In the genomic region with DNA sequence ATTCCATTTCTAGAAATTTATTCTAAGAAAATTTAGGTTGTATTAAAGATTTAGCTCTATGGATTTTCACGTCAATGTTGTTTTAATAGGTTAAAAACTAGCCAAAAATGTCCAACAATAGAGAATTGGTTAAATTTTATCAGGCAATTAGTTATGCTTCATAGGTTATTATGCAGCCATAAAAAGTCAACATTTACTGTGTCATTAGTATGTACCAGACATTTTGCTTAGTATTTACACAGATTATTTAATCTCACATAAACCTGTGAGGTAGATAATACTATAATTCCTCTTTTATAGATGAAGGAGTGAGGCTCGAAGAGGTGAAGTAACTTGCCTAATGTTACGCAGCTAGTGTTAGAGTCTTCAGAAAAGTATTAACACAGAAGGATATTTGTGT, we compare ENCODE assay signal across 10 cellular contexts. TPM values are rescaled to one million over a fixed set of nuclear protein-coding genes. Genes with fewer than 3 reads are reported as not detected.
DNase-seq lines count a peak whose midpoint lies in the region; ATAC-seq, FAIRE-seq and TF ChIP-seq lines count a peak whose summit lies in the region.
"Had no signal": no experiment of that assay in that cellular context is flagged by ENCODE, and none has a peak within 500 bp of the region (broad histone marks: within the 10 kb centered on the region; RNA-seq: fewer than 3 reads in every experiment).

No MANE protein-coding gene starts in this region.

- TF ChIP-seq POLR2A in heart left ventricle (IDR thresholded peaks at IDR 0.05) (no peak), HepG2 (IDR thresholded peaks at IDR 0.05; ENCODE audit: insufficient read depth in 1 of 2, low read depth in 2 of 2, low read length in 2 of 2) (no peak)

- H3K4me3 Mint-ChIP-seq in activated naive CD8-positive, alpha-beta T cell = peak overlapping the region; percentile 98

- no peak for TF ChIP-seq EP300 in HepG2 (IDR thresholded peaks at IDR 0.05; ENCODE audit: low read depth in 2 of 2, low read length in 2 of 2)
- no peak for TF ChIP-seq EP300 in HepG2 (CRISPR knock-in tag; IDR thresholded peaks at IDR 0.05; ENCODE audit: borderline replicate concordance)

- TF ChIP-seq CTCF in heart left ventricle (IDR thresholded peaks at IDR 0.05) (no peak), HepG2 (CRISPR knock-in tag; IDR thresholded peaks at IDR 0.05) (no peak), upper lobe of right lung (IDR thresholded peaks at IDR 0.05) (no peak)

- H3K9me3 Mint-ChIP-seq in activated naive CD8-positive, alpha-beta T cell (ENCODE audit: low read depth) = no peaks in the 10 kb centered on the region

- H3K27me3 Mint-ChIP-seq in activated naive CD8-positive, alpha-beta T cell = no peaks in the 10 kb centered on the region

- POLR2A ChIA-PET in HepG2 (lab: Yijun Ruan, JAX) = interaction anchor here (1.0 kb wide), 1 partner anchor 27 kb away, joined by 3 read pairs; no protein-coding TSS in a partner anchor

- ATAC-seq in heart left ventricle (no peak), HepG2 (no peak), upper lobe of right lung (no peak)

- peak overlapping the region; percentile 98 for H3K9ac ChIP-seq in HepG2 (ENCODE audit: insufficient read depth, low read depth, low read length)

- peaks cover 5 to 68% (median 60%) of the 10 kb centered on the region in 12 donors for H3K4me1 ChIP-seq in heart left ventricle
- peaks cover 61% of the 10 kb centered on the region for H3K4me1 ChIP-seq in HepG2 (ENCODE audit: insufficient read depth, low read length)
- H3K4me1 ChIP-seq in upper lobe of right lung = peaks cover 38% of the 10 kb centered on the region

- H3K36me3 ChIP-seq in heart left ventricle (peaks cover 0 to 5% (median 2%) of the 10 kb centered on the region in 9 donors), HepG2 (replicated peaks in 1 of 2; ENCODE audit: control insufficient read depth in 1 of 2, insufficient read depth in 2 of 2, low read length in 2 of 2) (peaks cover 2 to 12% of the 10 kb centered on the region in 2 experiments; a peak in 4 of 5 replicates), upper lobe of right lung (no peaks in the 10 kb centered on the region)

- peak overlapping the region; percentile 90 for H3K4me2 ChIP-seq in HepG2 (ENCODE audit: low read depth, low read length)

- H3K27ac Mint-ChIP-seq in activated naive CD8-positive, alpha-beta T cell = no peak overlapping the region

- DNase-seq in heart left ventricle (no peak), cardiac septum (ENCODE audit: low spot score) (no peak), HepG2 (ENCODE audit: low spot score) (no peak), upper lobe of right lung (no peak), HT-29 (ENCODE audit: low spot score) (no peak), SKM-1 treated with dmso at 0.1 percent for 144 hours (lab: John Stamatoyannopoulos, UW; ENCODE audit: unreplicated experiment) (no peak), D341Med (ENCODE audit: low spot score) (no peak)
- DNase-seq: activated CD8-positive, alpha-beta memory T cell treated with anti-CD3 and anti-CD28 coated beads for 24 hours; DMS153 had no signal

- 58 to 68% (median 64%) methylated on average over 3 of the region's 3 CpGs for WGBS in heart left ventricle, 4 donors
- 63% methylated on average over 3 of the region's 3 CpGs for WGBS in HepG2 (ENCODE audit: low lambda C conversion rate)

- H3K9me3 ChIP-seq in heart left ventricle (no peaks in the 10 kb centered on the region), HepG2 (ENCODE audit: low read length) (no peaks in the 10 kb centered on the region), upper lobe of right lung (no peaks in the 10 kb centered on the region)

- no peak for TF ChIP-seq RAD21 in HepG2 (CRISPR knock-in tag; IDR thresholded peaks at IDR 0.05)

- BruUV-seq in HepG2 (replicated peaks; lab: Mats Ljungman, UMichigan) = no TSS peak

- H3K27me3 ChIP-seq in heart left ventricle (no peaks in the 10 kb centered on the region), HepG2 (ENCODE audit: control insufficient read depth in 1 of 2, insufficient read depth in 2 of 2, low read length in 2 of 2) (peaks cover 0 to 3% of the 10 kb centered on the region in 2 experiments; a peak in 1 of 5 replicates), upper lobe of right lung (no peaks in the 10 kb centered on the region)

- CTCF ChIA-PET in HepG2 (lab: Yijun Ruan, JAX; ENCODE audit: low intra/inter-chr PET ratio, low total read pairs) = no interaction called here

- intact Hi-C loops in heart left ventricle (cut with DNase I) = no loop called here
- intact Hi-C loops in cardiac septum (cut with DNase I) = no loop called here
- intact Hi-C loops in HepG2 (cut with micrococcal nuclease; ENCODE audit: unreplicated experiment) = loop anchor here (2.0 kb wide), 1 partner anchor 32 kb away; no protein-coding TSS in a partner anchor
- intact Hi-C loops in upper lobe of right lung (cut with DNase I) = no loop called here

- H3K4me3 ChIP-seq in heart left ventricle = peak overlapping the region in 9 of 12 donors; percentile 76 to 98 (median 90)
- H3K4me3 ChIP-seq in HepG2 (replicated peaks in 1 of 3; ENCODE audit: insufficient read depth in 1 of 3, low read depth in 2 of 3, low read length in 3 of 3) = peak overlapping the region; percentile 79 to 91 (median 89); a peak in 5 of 6 replicates
- H3K4me3 ChIP-seq in upper lobe of right lung = peak overlapping the region; percentile 97

- in situ Hi-C loops in HepG2 (cut with HindIII; ENCODE audit: extremely low pct_ligation_motif_present, low pct_unique_long_range_greater_than_20kb) = no loop called here

- no peak overlapping the region for H2AFZ ChIP-seq in HepG2 (ENCODE audit: low read length)

- H3K27ac ChIP-seq in heart left ventricle (peak overlapping the region in 9 of 12 donors; percentile 94 to 99 (median 97)), HepG2 (ENCODE audit: extremely low read length, insufficient read depth, low read length) (peak overlapping the region; percentile 98), upper lobe of right lung (no peak overlapping the region)

- peaks cover 60% of the 10 kb centered on the region for H4K20me1 ChIP-seq in HepG2 (ENCODE audit: insufficient read depth, low read length)

- no peaks in the 10 kb centered on the region for H3K36me3 Mint-ChIP-seq in activated naive CD8-positive, alpha-beta T cell

- peaks cover 78% of the 10 kb centered on the region for H3K79me2 ChIP-seq in HepG2 (ENCODE audit: insufficient read depth, low read length)

- no peak for FAIRE-seq in HepG2 (lab: Jason Lieb, UNC)

- H3K4me1 Mint-ChIP-seq in activated naive CD8-positive, alpha-beta T cell (ENCODE audit: low read depth) = peaks cover 65% of the 10 kb centered on the region

TF ChIP-seq in HepG2, 621 proteins besides CTCF, POLR2A, EP300 and RAD21 (continues in another document):
- TF ChIP-seq JUND (CRISPR knock-in tag; IDR thresholded peaks at IDR 0.05) (no peak), HDAC2 (CRISPR knock-in tag; IDR thresholded peaks at IDR 0.05) (no peak), SNRNP70 (IDR thresholded peaks at IDR 0.05; ENCODE audit: low read depth, low read length) (no peak), ZNF101 (CRISPR knock-in tag; IDR thresholded peaks at IDR 0.05; ENCODE audit: borderline replicate concordance, low read depth) (no peak), ZNF333 (CRISPR knock-in tag; IDR thresholded peaks at IDR 0.05; ENCODE audit: borderline replicate concordance) (no peak), YY1 (IDR thresholded peaks at IDR 0.05; ENCODE audit: insufficient read depth, insufficient replicate concordance, low read depth, low read length) (no peak), ZNF850 (CRISPR knock-in tag; conservative IDR thresholded peaks at IDR 0.05) (no peak), ZNF792 (CRISPR knock-in tag; IDR thresholded peaks at IDR 0.05) (no peak), CCDC6 (CRISPR knock-in tag; IDR thresholded peaks at IDR 0.05) (no peak), FLYWCH1 (CRISPR knock-in tag; IDR thresholded peaks at IDR 0.05) (no peak), SRY (CRISPR knock-in tag; IDR thresholded peaks at IDR 0.05) (no peak)
- TF ChIP-seq, protein P1, sequence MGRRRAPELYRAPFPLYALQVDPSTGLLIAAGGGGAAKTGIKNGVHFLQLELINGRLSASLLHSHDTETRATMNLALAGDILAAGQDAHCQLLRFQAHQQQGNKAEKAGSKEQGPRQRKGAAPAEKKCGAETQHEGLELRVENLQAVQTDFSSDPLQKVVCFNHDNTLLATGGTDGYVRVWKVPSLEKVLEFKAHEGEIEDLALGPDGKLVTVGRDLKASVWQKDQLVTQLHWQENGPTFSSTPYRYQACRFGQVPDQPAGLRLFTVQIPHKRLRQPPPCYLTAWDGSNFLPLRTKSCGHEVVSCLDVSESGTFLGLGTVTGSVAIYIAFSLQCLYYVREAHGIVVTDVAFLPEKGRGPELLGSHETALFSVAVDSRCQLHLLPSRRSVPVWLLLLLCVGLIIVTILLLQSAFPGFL (CRISPR knock-in tag; IDR thresholded peaks at IDR 0.05) = no peak

RNA-seq across cellular contexts. Expression of a gene that starts 1.9 kb away (rescaled TPM):
- total RNA-seq in heart left ventricle (100 to 1,000 TPM; 110 to 235 (median 183) TPM), cardiac septum (200 TPM), HepG2 (2016; rRNA removed; fragmentation: Illumina TruSeq; extraction: Trizol) (92.1 and 136 TPM in 2 replicates), upper lobe of right lung (96.6 TPM)
- polyA plus RNA-seq in heart left ventricle (10 to 100 TPM; 63.2 to 97.2 TPM), HepG2 (2011; rRNA removed) (18.4 and 25.7 TPM in 2 replicates)
- 30.4 and 34.1 TPM in 2 replicates for total RNA-seq in HepG2 (2016; cell fraction: cytosol; rRNA removed; fragmentation: Illumina TruSeq; extraction: Trizol; ENCODE audit: low read depth)
- total RNA-seq in HepG2 (2016; cell fraction: insoluble cytoplasmic fraction; rRNA removed; fragmentation: Illumina TruSeq; extraction: Trizol) = 91.2 and 133 TPM in 2 replicates
- 66.7 and 85.3 TPM in 2 replicates for total RNA-seq in HepG2 (2016; cell fraction: membrane; rRNA removed; fragmentation: Illumina TruSeq; extraction: Trizol)
- 121 and 139 TPM in 2 replicates for total RNA-seq in HepG2 (2016; cell fraction: nucleus; rRNA removed; fragmentation: Illumina TruSeq; extraction: Trizol)
- 8.0 and 12.9 TPM in 2 replicates for polyA plus RNA-seq in HepG2 (2011; cell fraction: cytosol; rRNA removed)
- 15.2 and 17.6 TPM in 2 replicates for polyA plus RNA-seq in HepG2 (2011; cell fraction: nucleus; rRNA removed)
- polyA plus RNA-seq in HepG2 (2012) = 39.9 and 55.4 TPM in 2 replicates
- polyA plus RNA-seq in HepG2 (2016; cell fraction: cytosol; fragmentation: Illumina TruSeq; extraction: Trizol; ENCODE audit: low read depth) = 2.8 and 3.7 TPM in 2 replicates
- polyA plus RNA-seq in HepG2 (2016; cell fraction: insoluble cytoplasmic fraction; fragmentation: Illumina TruSeq; extraction: Trizol; ENCODE audit: low read depth) = 83.2 and 88.8 TPM in 2 replicates
- polyA plus RNA-seq in HepG2 (2016; cell fraction: membrane; fragmentation: Illumina TruSeq; extraction: Trizol; ENCODE audit: low read depth) = 12.0 and 14.4 TPM in 2 replicates
- polyA plus RNA-seq in HepG2 (2016; cell fraction: nucleus; fragmentation: Illumina TruSeq; extraction: Trizol; ENCODE audit: insufficient read depth, low read depth) = 110 and 121 TPM in 2 replicates
- 27.8 and 31.8 TPM in 2 replicates for polyA minus RNA-seq in HepG2 (2011; rRNA and poly(A)+ RNA removed; ENCODE audit: low replicate concordance)
- polyA minus RNA-seq in HepG2 (2011; cell fraction: cytosol; rRNA and poly(A)+ RNA removed) = 44.8 and 48.6 TPM in 2 replicates
- polyA minus RNA-seq in HepG2 (2011; cell fraction: nucleus; rRNA and poly(A)+ RNA removed) = 153 and 159 TPM in 2 replicates
- 21.5 and 40.4 TPM in 2 replicates for total RNA-seq in HT-29 (2014; rRNA removed; shearing (Covaris generic))
